24 cellular contexts compared by ENCODE assay signal in genomic region chr10:49228677-49229076, GRCh38. TPM values are rescaled to one million over a fixed set of nuclear protein-coding genes. Genes with fewer than 3 reads are reported as not detected.
"Had no signal": no experiment of that assay in that cellular context is flagged by ENCODE, and none has a peak within 500 bp of the region (broad histone marks: within the 10 kb centered on the region; RNA-seq: fewer than 3 reads in every experiment).

No MANE protein-coding gene starts in this region.

- H3K27ac ChIP-seq: gastroesophageal sphincter, left ventricle myocardium inferior, lower lobe of right lung, ovary, right atrium auricular region, sigmoid colon, skin epidermis, stomach, thoracic aorta, transverse colon had no signal

- H3K4me1 ChIP-seq: gastroesophageal sphincter, lower lobe of right lung, sigmoid colon, stomach, transverse colon had no signal

- H3K9me3 ChIP-seq: lower lobe of right lung, ovary, sigmoid colon, thoracic aorta, transverse colon had no signal

- H3K9me3 Mint-ChIP-seq: memory B cell, mesothelial cell of epicardium, natural killer cell had no signal

- FAIRE-seq: endometrium, kidney had no signal

- H3K4me3 Mint-ChIP-seq: memory B cell, mesothelial cell of epicardium, natural killer cell, neural crest cell had no signal

- H3K27ac Mint-ChIP-seq: memory B cell, mesothelial cell of epicardium, natural killer cell had no signal

- H3K4me1 Mint-ChIP-seq: memory B cell, mesothelial cell of epicardium, neural crest cell had no signal

- DNase-seq: effector CD8-positive, alpha-beta T cell; glutamatergic neuron; kidney; left cardiac atrium; left ventricle myocardium inferior; lower lobe of right lung; natural killer cell; ovary; sigmoid colon; stimulated activated CD4-positive, alpha-beta T cell treated with anti-CD3 and anti-CD28 coated beads, Interleukin-2, amount 100 ng/mL, for 24 hours; stimulated activated CD4-positive, alpha-beta T cell treated with anti-CD3 and anti-CD28 coated beads, Interleukin-4, amount 100 ng/mL, for 4 hours; stimulated activated naive CD4-positive, alpha-beta T cell; stomach; substantia nigra; transverse colon had no signal

- H3K36me3 ChIP-seq: gastroesophageal sphincter, left ventricle myocardium inferior, lower lobe of right lung, ovary, right atrium auricular region, sigmoid colon, stomach, thoracic aorta, transverse colon had no signal

- H3K4me3 ChIP-seq: gastroesophageal sphincter, left ventricle myocardium inferior, lower lobe of right lung, ovary, right atrium auricular region, sigmoid colon, skin epidermis, stomach, thoracic aorta, transverse colon had no signal

- H3K36me3 Mint-ChIP-seq: mesothelial cell of epicardium, natural killer cell had no signal

RNA-seq across cellular contexts. Expression of gene TMEM273, which starts 40.5 kb away (rescaled TPM):
- total RNA-seq: fibroblast of villous mesenchyme, mesothelial cell of epicardium had no signal
